2 cellular contexts compared by ENCODE assay signal in genomic region chr7:138645284-138645683, GRCh38.
TF ChIP-seq lines count a peak whose summit lies in the region.

No MANE protein-coding gene starts in this region.

TF ChIP-seq in HEK293, 187 proteins besides CTCF, POLR2A, EP300 and RAD21 (continued from another document):
- TF ChIP-seq GLI2 (tag by site-specific recombination; IDR thresholded peaks at IDR 0.05; ENCODE audit: borderline replicate concordance, low read depth): no peak

TF ChIP-seq in HepG2, 621 proteins besides CTCF, POLR2A, EP300 and RAD21 (continued from another document):
- TF ChIP-seq, protein P1, sequence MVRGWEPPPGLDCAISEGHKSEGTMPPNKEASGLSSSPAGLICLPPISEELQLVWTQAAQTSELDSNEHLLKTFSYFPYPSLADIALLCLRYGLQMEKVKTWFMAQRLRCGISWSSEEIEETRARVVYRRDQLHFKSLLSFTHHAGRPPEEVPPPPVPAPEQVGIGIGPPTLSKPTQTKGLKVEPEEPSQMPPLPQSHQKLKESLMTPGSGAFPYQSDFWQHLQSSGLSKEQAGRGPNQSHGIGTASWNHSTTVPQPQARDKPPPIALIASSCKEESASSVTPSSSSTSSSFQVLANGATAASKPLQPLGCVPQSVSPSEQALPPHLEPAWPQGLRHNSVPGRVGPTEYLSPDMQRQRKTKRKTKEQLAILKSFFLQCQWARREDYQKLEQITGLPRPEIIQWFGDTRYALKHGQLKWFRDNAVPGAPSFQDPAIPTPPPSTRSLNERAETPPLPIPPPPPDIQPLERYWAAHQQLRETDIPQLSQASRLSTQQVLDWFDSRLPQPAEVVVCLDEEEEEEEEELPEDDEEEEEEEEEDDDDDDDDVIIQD (CRISPR knock-in tag; IDR thresholded peaks at IDR 0.05; ENCODE audit: low read depth): no peak
- TF ChIP-seq PRMT3 (CRISPR knock-in tag; IDR thresholded peaks at IDR 0.05; ENCODE audit: borderline replicate concordance, low read depth): no peak
- no peak for TF ChIP-seq ZNF512B (CRISPR knock-in tag; IDR thresholded peaks at IDR 0.05; ENCODE audit: borderline replicate concordance)
- TF ChIP-seq SMC3 (IDR thresholded peaks at IDR 0.05; ENCODE audit: low read length): peak; percentile 33; the same call in 1 of the 2 replicates
- TF ChIP-seq, protein P2, sequence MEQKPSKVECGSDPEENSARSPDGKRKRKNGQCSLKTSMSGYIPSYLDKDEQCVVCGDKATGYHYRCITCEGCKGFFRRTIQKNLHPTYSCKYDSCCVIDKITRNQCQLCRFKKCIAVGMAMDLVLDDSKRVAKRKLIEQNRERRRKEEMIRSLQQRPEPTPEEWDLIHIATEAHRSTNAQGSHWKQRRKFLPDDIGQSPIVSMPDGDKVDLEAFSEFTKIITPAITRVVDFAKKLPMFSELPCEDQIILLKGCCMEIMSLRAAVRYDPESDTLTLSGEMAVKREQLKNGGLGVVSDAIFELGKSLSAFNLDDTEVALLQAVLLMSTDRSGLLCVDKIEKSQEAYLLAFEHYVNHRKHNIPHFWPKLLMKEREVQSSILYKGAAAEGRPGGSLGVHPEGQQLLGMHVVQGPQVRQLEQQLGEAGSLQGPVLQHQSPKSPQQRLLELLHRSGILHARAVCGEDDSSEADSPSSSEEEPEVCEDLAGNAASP (CRISPR knock-in tag; IDR thresholded peaks at IDR 0.05; ENCODE audit: borderline replicate concordance): no peak
- TF ChIP-seq TEAD3 (CRISPR knock-in tag; optimal IDR thresholded peaks at IDR 0.05; ENCODE audit: borderline replicate concordance): peak; percentile 42
- TF ChIP-seq, protein P3, sequence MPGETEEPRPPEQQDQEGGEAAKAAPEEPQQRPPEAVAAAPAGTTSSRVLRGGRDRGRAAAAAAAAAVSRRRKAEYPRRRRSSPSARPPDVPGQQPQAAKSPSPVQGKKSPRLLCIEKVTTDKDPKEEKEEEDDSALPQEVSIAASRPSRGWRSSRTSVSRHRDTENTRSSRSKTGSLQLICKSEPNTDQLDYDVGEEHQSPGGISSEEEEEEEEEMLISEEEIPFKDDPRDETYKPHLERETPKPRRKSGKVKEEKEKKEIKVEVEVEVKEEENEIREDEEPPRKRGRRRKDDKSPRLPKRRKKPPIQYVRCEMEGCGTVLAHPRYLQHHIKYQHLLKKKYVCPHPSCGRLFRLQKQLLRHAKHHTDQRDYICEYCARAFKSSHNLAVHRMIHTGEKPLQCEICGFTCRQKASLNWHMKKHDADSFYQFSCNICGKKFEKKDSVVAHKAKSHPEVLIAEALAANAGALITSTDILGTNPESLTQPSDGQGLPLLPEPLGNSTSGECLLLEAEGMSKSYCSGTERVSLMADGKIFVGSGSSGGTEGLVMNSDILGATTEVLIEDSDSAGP (CRISPR knock-in tag; IDR thresholded peaks at IDR 0.05; ENCODE audit: borderline replicate concordance): no peak
- TF ChIP-seq TFE3 (CRISPR knock-in tag; IDR thresholded peaks at IDR 0.05): no peak
- TF ChIP-seq ZKSCAN1 (IDR thresholded peaks at IDR 0.05; ENCODE audit: low read length): no peak
- TF ChIP-seq GFI1 (CRISPR knock-in tag; IDR thresholded peaks at IDR 0.05; ENCODE audit: borderline replicate concordance): no peak
- TF ChIP-seq GATAD2A (CRISPR knock-in tag; IDR thresholded peaks at IDR 0.05): 0 out of 2 replicates have a peak, but pooled peaks have one; percentile 12
- no peak for TF ChIP-seq FOXJ3 (CRISPR knock-in tag; IDR thresholded peaks at IDR 0.05; ENCODE audit: borderline replicate concordance)
- TF ChIP-seq ZNF572 (CRISPR knock-in tag; IDR thresholded peaks at IDR 0.05): no peak
- peak; percentile 70 for TF ChIP-seq STAG1 (CRISPR knock-in tag; IDR thresholded peaks at IDR 0.05)
